10 cellular contexts compared by ENCODE assay signal in genomic region chr11:128884054-128884453, GRCh38. TPM values are rescaled to one million over a fixed set of nuclear protein-coding genes. Genes with fewer than 3 reads are reported as not detected.
"Had no signal": no experiment of that assay in that cellular context is flagged by ENCODE, and none has a peak within 500 bp of the region (broad histone marks: within the 10 kb centered on the region; RNA-seq: fewer than 3 reads in every experiment).

No MANE protein-coding gene starts in this region.

- H3K4me3 ChIP-seq: MG63, PC-9, Peyer's patch, SJCRH30 had no signal

- H3K4me2 ChIP-seq: PC-9 had no signal

- H2AFZ ChIP-seq: PC-9 had no signal

- DNase-seq: MG63 had no signal

- H3K9me3 ChIP-seq: MG63, Peyer's patch, SJCRH30 had no signal

- H3K27me3 ChIP-seq: Peyer's patch, SJCRH30 had no signal

- H3K36me3 ChIP-seq: MG63, Peyer's patch, SJCRH30 had no signal

- H3K27ac ChIP-seq: PC-9, Peyer's patch, SJCRH30 had no signal

- H3K4me1 ChIP-seq: Peyer's patch, SJCRH30 had no signal

RNA-seq across cellular contexts. Expression of gene KCNJ5, which starts 7.1 kb away (rescaled TPM):
- total RNA-seq: HT1080; NCI-H460; OCI-LY7; T-helper 1 cell treated with Interleukin-12 subunit alpha and Interleukin-12 subunit beta and Interleukin-4 antibody, amounts not matched to agents 30 ng/mL and 1 ng/mL, for 36 hours had no signal

RNA-seq across cellular contexts. Expression of gene KCNJ1, which starts 17.0 kb away (rescaled TPM):
- total RNA-seq: HT1080; NCI-H460; PC-9; Peyer's patch; Right ventricle myocardium inferior; RPMI7951; SJCRH30; T-helper 1 cell treated with Interleukin-12 subunit alpha and Interleukin-12 subunit beta and Interleukin-4 antibody, amounts not matched to agents 30 ng/mL and 1 ng/mL, for 36 hours had no signal

RNA-seq across cellular contexts. Expression of gene TP53AIP1, which starts 58.6 kb away (rescaled TPM):
- total RNA-seq: HT1080; NCI-H460; OCI-LY7; PC-9; Right ventricle myocardium inferior; RPMI7951; SJCRH30; T-helper 1 cell treated with Interleukin-12 subunit alpha and Interleukin-12 subunit beta and Interleukin-4 antibody, amounts not matched to agents 30 ng/mL and 1 ng/mL, for 36 hours had no signal
